In the genomic region with DNA sequence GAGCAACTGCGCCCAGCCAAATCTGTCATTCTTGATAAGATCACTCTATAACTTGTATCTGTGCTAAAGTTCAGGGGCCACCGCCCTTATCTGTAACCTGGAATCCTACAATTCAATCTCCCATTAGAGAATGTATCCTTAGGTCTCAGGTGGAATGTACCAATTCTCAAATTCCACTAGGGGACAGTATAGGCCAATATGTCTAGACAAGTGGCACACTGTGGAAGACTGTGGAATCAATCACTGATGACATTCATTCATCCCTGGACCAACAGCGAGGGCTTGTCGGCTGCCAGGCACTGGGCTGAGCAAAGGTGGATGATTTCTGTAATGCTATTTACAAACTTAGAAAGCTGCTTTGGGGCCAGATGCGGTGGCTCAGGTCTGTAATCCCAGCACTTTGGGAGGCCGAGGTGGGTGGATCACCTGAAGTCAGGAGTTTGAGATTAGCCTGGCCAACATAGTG, we compare ENCODE assay signal across 1 cellular context.
TF ChIP-seq lines count a peak whose summit lies in the region.

No MANE protein-coding gene starts in this region.

TF ChIP-seq in GM12878, 131 proteins besides CTCF, POLR2A, EP300 and RAD21 (continued from another document):
- TF ChIP-seq, protein P1, sequence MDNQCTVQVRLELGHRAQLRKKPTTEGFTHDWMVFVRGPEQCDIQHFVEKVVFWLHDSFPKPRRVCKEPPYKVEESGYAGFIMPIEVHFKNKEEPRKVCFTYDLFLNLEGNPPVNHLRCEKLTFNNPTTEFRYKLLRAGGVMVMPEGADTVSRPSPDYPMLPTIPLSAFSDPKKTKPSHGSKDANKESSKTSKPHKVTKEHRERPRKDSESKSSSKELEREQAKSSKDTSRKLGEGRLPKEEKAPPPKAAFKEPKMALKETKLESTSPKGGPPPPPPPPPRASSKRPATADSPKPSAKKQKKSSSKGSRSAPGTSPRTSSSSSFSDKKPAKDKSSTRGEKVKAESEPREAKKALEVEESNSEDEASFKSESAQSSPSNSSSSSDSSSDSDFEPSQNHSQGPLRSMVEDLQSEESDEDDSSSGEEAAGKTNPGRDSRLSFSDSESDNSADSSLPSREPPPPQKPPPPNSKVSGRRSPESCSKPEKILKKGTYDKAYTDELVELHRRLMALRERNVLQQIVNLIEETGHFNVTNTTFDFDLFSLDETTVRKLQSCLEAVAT (IDR thresholded peaks at IDR 0.05) = peak; percentile 79
- TF ChIP-seq PAX8 (IDR thresholded peaks at IDR 0.05) = no peak
